Comparison of ENCODE assay signal across 1 cellular context in genomic region chr6:167291623-167292300, GRCh38.
TF ChIP-seq lines count a peak whose summit lies in the region.

No MANE protein-coding gene starts in this region.

TF ChIP-seq in HepG2, 621 proteins besides CTCF, POLR2A, EP300 and RAD21 (continued from another document and continues in another):
- TF ChIP-seq ZNF318 (CRISPR knock-in tag; IDR thresholded peaks at IDR 0.05) (no peak), KDM6A (CRISPR knock-in tag; IDR thresholded peaks at IDR 0.05; ENCODE audit: low read depth) (no peak), BCL3 (CRISPR knock-in tag; IDR thresholded peaks at IDR 0.05) (no peak), ZNF556 (CRISPR knock-in tag; IDR thresholded peaks at IDR 0.05; ENCODE audit: borderline replicate concordance) (no peak; the same call in 1 of the 2 replicates), MED13 (CRISPR knock-in tag; IDR thresholded peaks at IDR 0.05) (no peak), EEA1 (CRISPR knock-in tag; IDR thresholded peaks at IDR 0.05; ENCODE audit: borderline replicate concordance) (no peak), MLXIP (CRISPR knock-in tag; IDR thresholded peaks at IDR 0.05; ENCODE audit: borderline replicate concordance) (no peak), CHD4 (IDR thresholded peaks at IDR 0.05; ENCODE audit: borderline replicate concordance, low read length) (0 out of 2 replicates have a peak, but pooled peaks have one; percentile 9), ETS1 (CRISPR knock-in tag; IDR thresholded peaks at IDR 0.05) (no peak), ZNF761 (CRISPR knock-in tag; conservative IDR thresholded peaks at IDR 0.05) (no peak), U2AF2 (IDR thresholded peaks at IDR 0.05; ENCODE audit: low read depth, low read length) (no peak), NR1H2 (CRISPR knock-in tag; IDR thresholded peaks at IDR 0.05; ENCODE audit: borderline replicate concordance, low read depth) (no peak), ZNF337 (CRISPR knock-in tag; IDR thresholded peaks at IDR 0.05; ENCODE audit: borderline replicate concordance, low read depth) (no peak), RORA (CRISPR knock-in tag; IDR thresholded peaks at IDR 0.05) (no peak), NR2F6 (IDR thresholded peaks at IDR 0.05) (peak; percentile 10; the same call in 1 of the 2 replicates), NR2F6 (CRISPR knock-in tag; IDR thresholded peaks at IDR 0.05) (peak; percentile 75), KLF13 (CRISPR knock-in tag; IDR thresholded peaks at IDR 0.05) (no peak), ZNF136 (CRISPR knock-in tag; IDR thresholded peaks at IDR 0.05; ENCODE audit: low read depth) (0 out of 2 replicates have a peak, but pooled peaks have one; percentile 71), KLF16 (CRISPR knock-in tag; IDR thresholded peaks at IDR 0.05) (peak in 1 of 2 experiments; percentile 45; a peak in 1 of 4 replicates), GTF3A (CRISPR knock-in tag; conservative IDR thresholded peaks at IDR 0.05) (no peak), ZKSCAN8 (CRISPR knock-in tag; IDR thresholded peaks at IDR 0.05; ENCODE audit: borderline replicate concordance) (peak; percentile 42; the same call in 1 of the 2 replicates), TOE1 (CRISPR knock-in tag; IDR thresholded peaks at IDR 0.05) (no peak), DZIP1 (CRISPR knock-in tag; IDR thresholded peaks at IDR 0.05) (no peak), HNF4A (CRISPR knock-in tag; IDR thresholded peaks at IDR 0.05) (peak; percentile 71), ZNF615 (CRISPR knock-in tag; IDR thresholded peaks at IDR 0.05; ENCODE audit: borderline replicate concordance) (no peak), ZNF12 (CRISPR knock-in tag; IDR thresholded peaks at IDR 0.05) (peak; percentile 75; the same call in 1 of the 2 replicates), RARG (CRISPR knock-in tag; IDR thresholded peaks at IDR 0.05; ENCODE audit: low read depth) (no peak), ELF1 (CRISPR knock-in tag; IDR thresholded peaks at IDR 0.05) (no peak), HOXA7 (CRISPR knock-in tag; IDR thresholded peaks at IDR 0.05) (no peak), HINFP (CRISPR knock-in tag; IDR thresholded peaks at IDR 0.05; ENCODE audit: low read depth) (peak; percentile 51; the same call in 1 of the 2 replicates), SCMH1 (CRISPR knock-in tag; IDR thresholded peaks at IDR 0.05; ENCODE audit: borderline replicate concordance) (no peak), ZNF558 (CRISPR knock-in tag; IDR thresholded peaks at IDR 0.05; ENCODE audit: borderline replicate concordance) (0 out of 2 replicates have a peak, but pooled peaks have one; percentile 61), NR2F2 (IDR thresholded peaks at IDR 0.05; ENCODE audit: borderline replicate concordance, low read depth) (no peak), ZNF775 (CRISPR knock-in tag; IDR thresholded peaks at IDR 0.05; ENCODE audit: borderline replicate concordance) (no peak), KMT2A (CRISPR knock-in tag; IDR thresholded peaks at IDR 0.05) (0 out of 2 replicates have a peak, but pooled peaks have one; percentile 35), GTF2F1 (IDR thresholded peaks at IDR 0.05; ENCODE audit: low read length) (no peak), RBAK (CRISPR knock-in tag; IDR thresholded peaks at IDR 0.05) (no peak), SP140L (CRISPR knock-in tag; IDR thresholded peaks at IDR 0.05; ENCODE audit: borderline replicate concordance) (no peak), KLF11 (CRISPR knock-in tag; IDR thresholded peaks at IDR 0.05) (no peak), MNT (IDR thresholded peaks at IDR 0.05) (no peak), ZFP36 (IDR thresholded peaks at IDR 0.05; ENCODE audit: borderline replicate concordance, low read depth, low read length, partially characterized antibody) (no peak), ZNF180 (CRISPR knock-in tag; IDR thresholded peaks at IDR 0.05; ENCODE audit: borderline replicate concordance, low read depth) (no peak), ZNF557 (CRISPR knock-in tag; IDR thresholded peaks at IDR 0.05) (no peak), MYPOP (CRISPR knock-in tag; IDR thresholded peaks at IDR 0.05) (no peak)
